Comparison of ENCODE assay signal across 29 cellular contexts in genomic region chr11:62144641-62145255, GRCh38. TPM values are rescaled to one million over a fixed set of nuclear protein-coding genes. Genes with fewer than 3 reads are reported as not detected.
DNase-seq lines count a peak whose midpoint lies in the region; ATAC-seq and TF ChIP-seq lines count a peak whose summit lies in the region.
"Had no signal": no experiment of that assay in that cellular context is flagged by ENCODE, and none has a peak within 500 bp of the region (broad histone marks: within the 10 kb centered on the region; RNA-seq: fewer than 3 reads in every experiment).

No MANE protein-coding gene starts in this region.

- WGBS in stomach, 5 donors: 94 to 98% (median 97%) methylated on average over 24 of the region's 24 CpGs

- H3K9me3 ChIP-seq in stomach: no peaks in the 10 kb centered on the region
- H3K9me3 ChIP-seq: pancreas, right lobe of liver, thyroid gland had no signal

- no peaks in the 10 kb centered on the region for H3K4me1 ChIP-seq in stomach
- H3K4me1 ChIP-seq: pancreas, right lobe of liver had no signal

- H3K4me3 ChIP-seq in stomach: no peak overlapping the region
- H3K4me3 ChIP-seq: pancreas, right lobe of liver, thyroid gland had no signal

- H3K36me3 Mint-ChIP-seq in activated CD4-positive, alpha-beta T cell treated with anti-CD3 and anti-CD28 coated beads, Interleukin-2, amount 10 ng/mL, durations not matched to agents 7 days and 5 days (ENCODE audit: low read depth): peaks cover 67% of the 10 kb centered on the region
- peaks cover 69% of the 10 kb centered on the region for H3K36me3 Mint-ChIP-seq in WTC11

- no peaks in the 10 kb centered on the region for H3K27me3 Mint-ChIP-seq in activated CD4-positive, alpha-beta T cell treated with anti-CD3 and anti-CD28 coated beads, Interleukin-2, amount 10 ng/mL, durations not matched to agents 7 days and 5 days
- H3K27me3 Mint-ChIP-seq in WTC11 (ENCODE audit: low read depth): no peaks in the 10 kb centered on the region
- H3K27me3 Mint-ChIP-seq: activated naive CD8-positive, alpha-beta T cell; CD4-positive, alpha-beta memory T cell; naive thymus-derived CD4-positive, alpha-beta T cell had no signal

- peak; percentile 1 for DNase-seq in activated CD4-positive, alpha-beta T cell treated with anti-CD3 and anti-CD28 coated beads for 48 hours
- no peak for DNase-seq in activated CD4-positive, alpha-beta T cell treated with anti-CD3 and anti-CD28 coated beads, Interleukin-2, amount 10 ng/mL, durations not matched to agents 7 days and 5 days
- peak; percentile 5 for DNase-seq in WTC11 (ENCODE audit: low spot score)
- peak; percentile 34 for DNase-seq in left lobe of liver (ENCODE audit: low spot score)
- peak; percentile 21 for DNase-seq in stomach
- no peak for DNase-seq in SHP77 (lab: John Stamatoyannopoulos, UW)
- DNase-seq in GM13977 (ENCODE audit: low spot score): no peak
- DNase-seq in HuH-7 (ENCODE audit: low spot score): no peak
- DNase-seq: AML-193; CD4-positive, alpha-beta memory T cell; DMS 273 treated with DMSO at 0.1 percent for 48 hours; effector CD4-positive, alpha-beta T cell; erythroblast; NCI-H2081; NCI-H226; right lobe of liver; stimulated activated CD4-positive, alpha-beta T cell treated with anti-CD3 and anti-CD28 coated beads, Interleukin-4, amount 100 ng/mL, for 4 hours; stimulated activated naive CD8-positive, alpha-beta T cell treated with anti-CD3 and anti-CD28 coated beads, Interleukin-15, Interleukin-2, amounts not matched to agents 100 U/mL and 50 U/mL, for 24 hours; T1000; thyroid gland had no signal

- CTCF ChIA-PET in activated CD4-positive, alpha-beta T cell treated with anti-CD3 and anti-CD28 coated beads, Interleukin-2, amount 10 ng/mL, durations not matched to agents 7 days and 5 days (lab: Charles Lee): interaction anchor here (0.6 kb wide), 1 partner anchor 1568 kb away, joined by 3 read pairs; no protein-coding TSS in a partner anchor
- CTCF ChIA-PET in WTC11 (lab: Charles Lee): interaction anchor here (0.9 kb wide), 1 partner anchor 10 kb away, joined by 3 read pairs; no protein-coding TSS in a partner anchor

- no peak for TF ChIP-seq EP300 in stomach (IDR thresholded peaks at IDR 0.05)

- no peaks in the 10 kb centered on the region for H3K27me3 ChIP-seq in stomach
- H3K27me3 ChIP-seq: pancreas, right lobe of liver, thyroid gland had no signal

- TF ChIP-seq CTCF in WTC11 (IDR thresholded peaks at IDR 0.05) (no peak), stomach (IDR thresholded peaks at IDR 0.05) (no peak), GM13977 (IDR thresholded peaks at IDR 0.05; ENCODE audit: extremely low read depth, insufficient read depth, missing control alignments) (no peak)

- peaks cover 69 to 100% (median 97%) of the 10 kb centered on the region in 4 donors for H3K36me3 ChIP-seq in stomach

- in situ Hi-C loops in GM13977 (cut with MboI; ENCODE audit: low pct_unique_long_range_greater_than_20kb, low sequenced_read_pairs, unreplicated experiment): no loop called here

- ATAC-seq in WTC11: no peak
- no peak for ATAC-seq in left lobe of liver
- ATAC-seq: naive thymus-derived CD4-positive, alpha-beta T cell; right lobe of liver; stimulated activated naive CD8-positive, alpha-beta T cell treated with anti-CD3 and anti-CD28 coated beads, Interleukin-15, Interleukin-2, amounts not matched to agents 100 U/mL and 50 U/mL, for 24 hours had no signal

- no peak overlapping the region for H3K27ac Mint-ChIP-seq in activated CD4-positive, alpha-beta T cell treated with anti-CD3 and anti-CD28 coated beads, Interleukin-2, amount 10 ng/mL, durations not matched to agents 7 days and 5 days
- no peak overlapping the region for H3K27ac Mint-ChIP-seq in WTC11
- H3K27ac Mint-ChIP-seq: activated naive CD8-positive, alpha-beta T cell; activated T-helper 1 cell treated with anti-CD3 and anti-CD28 coated beads, Interleukin-12 subunit alpha, Interleukin-12 subunit beta, Interleukin-2, Interleukin-4 antibody, amounts not matched to agents 30 ng/mL and 10 ng/mL and 1 ng/mL, durations not matched to agents 14 hours and 24 hours and 36 hours; mesothelial cell of epicardium had no signal

- intact Hi-C loops in stomach (cut with DNase I; ENCODE audit: low total_unique reads): no loop called here

- POLR2A ChIA-PET in activated CD4-positive, alpha-beta T cell treated with anti-CD3 and anti-CD28 coated beads, Interleukin-2, amount 10 ng/mL, durations not matched to agents 7 days and 5 days (lab: Charles Lee): no interaction called here
- POLR2A ChIA-PET in WTC11 (lab: Charles Lee): no interaction called here

- TF ChIP-seq POLR2A in stomach (IDR thresholded peaks at IDR 0.05): no peak

- no peak overlapping the region for H3K4me3 Mint-ChIP-seq in activated CD4-positive, alpha-beta T cell treated with anti-CD3 and anti-CD28 coated beads, Interleukin-2, amount 10 ng/mL, durations not matched to agents 7 days and 5 days
- no peak overlapping the region for H3K4me3 Mint-ChIP-seq in WTC11
- H3K4me3 Mint-ChIP-seq: activated naive CD8-positive, alpha-beta T cell; activated T-helper 1 cell treated with anti-CD3 and anti-CD28 coated beads, Interleukin-12 subunit alpha, Interleukin-12 subunit beta, Interleukin-2, Interleukin-4 antibody, amounts not matched to agents 30 ng/mL and 10 ng/mL and 1 ng/mL, durations not matched to agents 14 hours and 24 hours and 36 hours; CD4-positive, alpha-beta memory T cell; mesothelial cell of epicardium; naive thymus-derived CD4-positive, alpha-beta T cell had no signal

- no peaks in the 10 kb centered on the region for H3K4me1 Mint-ChIP-seq in activated CD4-positive, alpha-beta T cell treated with anti-CD3 and anti-CD28 coated beads, Interleukin-2, amount 10 ng/mL, durations not matched to agents 7 days and 5 days
- H3K4me1 Mint-ChIP-seq in WTC11: no peaks in the 10 kb centered on the region
- H3K4me1 Mint-ChIP-seq: CD4-positive, alpha-beta memory T cell; mesothelial cell of epicardium; naive thymus-derived CD4-positive, alpha-beta T cell had no signal

- H3K9me3 Mint-ChIP-seq in activated CD4-positive, alpha-beta T cell treated with anti-CD3 and anti-CD28 coated beads, Interleukin-2, amount 10 ng/mL, durations not matched to agents 7 days and 5 days: no peaks in the 10 kb centered on the region
- no peaks in the 10 kb centered on the region for H3K9me3 Mint-ChIP-seq in WTC11
- H3K9me3 Mint-ChIP-seq: activated T-helper 1 cell treated with anti-CD3 and anti-CD28 coated beads, Interleukin-12 subunit alpha, Interleukin-12 subunit beta, Interleukin-2, Interleukin-4 antibody, amounts not matched to agents 30 ng/mL and 10 ng/mL and 1 ng/mL, durations not matched to agents 14 hours and 24 hours and 36 hours; CD4-positive, alpha-beta memory T cell; mesothelial cell of epicardium; naive thymus-derived CD4-positive, alpha-beta T cell had no signal

- no peak overlapping the region for H3K27ac ChIP-seq in stomach
- H3K27ac ChIP-seq: pancreas, right lobe of liver, thyroid gland had no signal

TF ChIP-seq in WTC11, 78 proteins besides CTCF, POLR2A, EP300 and RAD21:
- TF ChIP-seq HMGA2 (CRISPR knock-in tag; IDR thresholded peaks at IDR 0.05) (no peak), SOX15 (CRISPR knock-in tag; IDR thresholded peaks at IDR 0.05) (no peak), ESRRA (CRISPR knock-in tag; IDR thresholded peaks at IDR 0.05; ENCODE audit: borderline replicate concordance) (no peak)
- TF ChIP-seq, protein P1, sequence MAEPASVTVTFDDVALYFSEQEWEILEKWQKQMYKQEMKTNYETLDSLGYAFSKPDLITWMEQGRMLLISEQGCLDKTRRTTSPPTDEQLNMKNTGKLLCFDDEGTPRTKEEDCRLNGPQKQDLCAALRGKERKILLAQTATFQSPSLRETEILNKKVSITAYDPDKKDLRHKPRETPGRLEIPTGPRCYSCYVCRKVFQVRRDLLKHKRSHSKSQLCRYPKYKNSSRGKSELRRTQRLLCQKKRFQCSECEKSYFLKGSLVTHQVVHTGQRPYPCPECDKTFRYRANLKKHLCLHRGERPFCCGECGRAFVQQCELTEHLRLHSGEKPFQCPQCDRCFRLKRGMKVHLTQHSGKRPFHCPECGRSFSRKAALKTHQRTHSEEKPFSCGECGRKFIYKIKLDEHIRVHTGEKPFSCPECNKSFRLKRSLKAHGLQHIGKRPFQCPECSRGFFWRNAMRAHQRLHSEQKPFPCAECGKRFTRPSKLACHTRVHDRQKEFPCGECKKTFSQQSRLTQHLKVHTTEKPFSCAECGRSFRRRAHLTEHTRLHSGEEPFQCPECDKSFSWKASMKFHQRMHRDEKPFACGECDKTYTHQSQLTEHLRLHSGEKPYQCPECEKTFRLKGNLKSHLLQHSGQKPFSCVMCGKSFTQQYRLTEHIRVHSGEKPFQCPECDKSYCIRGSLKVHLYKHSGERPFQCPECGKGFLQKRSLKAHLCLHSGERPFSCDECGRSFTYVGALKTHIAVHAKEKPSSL (CRISPR knock-in tag; conservative IDR thresholded peaks at IDR 0.05): no peak
TF ChIP-seq in WTC11: peak in this region for 0.

RNA-seq across cellular contexts. Expression of gene INCENP, which starts 20.9 kb away (rescaled TPM):
- 100 to 1,000 TPM; 200 to 204 TPM for total RNA-seq in activated CD4-positive, alpha-beta T cell treated with anti-CD3 and anti-CD28 coated beads, Interleukin-2, amount 10 ng/mL, durations not matched to agents 7 days and 5 days
- total RNA-seq in WTC11 (2021): 125 to 158 TPM (median 126 TPM) in 3 replicates
- total RNA-seq in left lobe of liver: 7.3 TPM
- 10 to 100 TPM in 3 of 5 donors, 1 to 10 TPM in 2; 4.1 to 32.1 (median 14.3) TPM for total RNA-seq in stomach
- 1 to 10 TPM; 2.6 to 5.6 (median 4.5) TPM for polyA plus RNA-seq in stomach

RNA-seq across cellular contexts. Expression of gene SCGB1D1, which starts 45.3 kb away (rescaled TPM):
- total RNA-seq in activated CD4-positive, alpha-beta T cell treated with anti-CD3 and anti-CD28 coated beads, Interleukin-2, amount 10 ng/mL, durations not matched to agents 7 days and 5 days: not detected
- total RNA-seq in WTC11 (2021) (not detected in 3 replicates), left lobe of liver (not detected), stomach (not detected)
- polyA plus RNA-seq in stomach: not detected
- total RNA-seq: activated CD8-positive, alpha-beta memory T cell treated with anti-CD3 and anti-CD28 coated beads for 36 hours; activated T-helper 1 cell treated with anti-CD3 and anti-CD28 coated beads, Interleukin-12 subunit alpha, Interleukin-12 subunit beta, Interleukin-2, Interleukin-4 antibody, amounts not matched to agents 30 ng/mL and 10 ng/mL and 1 ng/mL, durations not matched to agents 14 hours and 24 hours and 36 hours; CD4-positive, alpha-beta memory T cell; fibroblast of villous mesenchyme; left colon; MCF 10A; mesothelial cell of epicardium; naive thymus-derived CD4-positive, alpha-beta T cell; pancreas; right lobe of liver; thyroid gland had no signal
- polyA plus RNA-seq: CD4-positive, alpha-beta memory T cell; naive thymus-derived CD4-positive, alpha-beta T cell; pancreas had no signal

Comparison
In these comparisons a context has a peak if more than half of its experiments do, and no peak if none do; other contexts are left out.
1. DNase-seq: peak in activated CD4-positive, alpha-beta T cell treated with anti-CD3 and anti-CD28 coated beads for 48 hours (single experiment), WTC11 (single experiment), left lobe of liver (single experiment) and stomach (single experiment); none in activated CD4-positive, alpha-beta T cell treated with anti-CD3 and anti-CD28 coated beads, Interleukin-2, amount 10 ng/mL, durations not matched to agents 7 days and 5 days (single experiment), SHP77 (0 of 2), GM13977 (single experiment) and HuH-7 (single experiment).